Comparison of ENCODE assay signal across 21 cellular contexts in genomic region chr4:62881210-62881609, GRCh38.
DNase-seq lines count a peak whose midpoint lies in the region; ATAC-seq and TF ChIP-seq lines count a peak whose summit lies in the region.
"Had no signal": no experiment of that assay in that cellular context is flagged by ENCODE, and none has a peak within 500 bp of the region (broad histone marks: within the 10 kb centered on the region; RNA-seq: fewer than 3 reads in every experiment).

No MANE protein-coding gene starts in this region.

- no peaks in the 10 kb centered on the region for H3K27me3 Mint-ChIP-seq in MCF 10A (ENCODE audit: insufficient read depth, unreplicated experiment)
- H3K27me3 Mint-ChIP-seq in activated CD4-positive, alpha-beta T cell treated with anti-CD3 and anti-CD28 coated beads, Interleukin-2, amount 10 ng/mL, durations not matched to agents 24 days and 14 days: no peaks in the 10 kb centered on the region
- H3K27me3 Mint-ChIP-seq: B cell; CD4-positive, alpha-beta T cell had no signal

- H3K9me2 ChIP-seq in PC-3 (replicated peaks; ENCODE audit: low read length): no peaks in the 10 kb centered on the region; the same call in 1 of the 2 replicates

- H3K27me3 ChIP-seq in mammary epithelial cell (ENCODE audit: insufficient read depth, low read length): no peaks in the 10 kb centered on the region
- no peaks in the 10 kb centered on the region for H3K27me3 ChIP-seq in PC-3 (ENCODE audit: low read length)
- H3K27me3 ChIP-seq: BLaER1 treated with 17β-estradiol and CSF1 and Interleukin-3, amounts not matched to agents 10 nM and 100 nM had no signal

- in situ Hi-C loops in mammary epithelial cell (cut with MboI; ENCODE audit: low sequenced_read_pairs in 2 of 2): no loop called here

- H3K79me2 ChIP-seq in mammary epithelial cell (ENCODE audit: insufficient read depth, low read length): no peaks in the 10 kb centered on the region
- no peaks in the 10 kb centered on the region for H3K79me2 ChIP-seq in PC-3 (ENCODE audit: low read length)

- H3F3A ChIP-seq in PC-3 (ENCODE audit: low read length, unreplicated experiment): no peaks in the 10 kb centered on the region

- H3K9me3 Mint-ChIP-seq in MCF 10A (ENCODE audit: unreplicated experiment): peaks cover 7% of the 10 kb centered on the region
- peaks cover 7% of the 10 kb centered on the region for H3K9me3 Mint-ChIP-seq in activated CD4-positive, alpha-beta T cell treated with anti-CD3 and anti-CD28 coated beads, Interleukin-2, amount 10 ng/mL, durations not matched to agents 24 days and 14 days

- BruUV-seq in MCF 10A (replicated peaks; lab: Mats Ljungman, UMichigan): no TSS peak
- no TSS peak for BruUV-seq in mammary epithelial cell (replicated peaks; lab: Mats Ljungman, UMichigan)
- BruUV-seq in PC-3 (replicated peaks; lab: Mats Ljungman, UMichigan): no TSS peak

- H3K4me1 Mint-ChIP-seq in MCF 10A (ENCODE audit: insufficient read depth, unreplicated experiment): peaks cover 16% of the 10 kb centered on the region
- H3K4me1 Mint-ChIP-seq in activated CD4-positive, alpha-beta T cell treated with anti-CD3 and anti-CD28 coated beads, Interleukin-2, amount 10 ng/mL, durations not matched to agents 24 days and 14 days: no peaks in the 10 kb centered on the region
- H3K4me1 Mint-ChIP-seq: B cell had no signal

- H3K9ac ChIP-seq in mammary epithelial cell (ENCODE audit: insufficient read depth, low read length) (no peak overlapping the region), PC-3 (ENCODE audit: low read length) (peak overlapping the region; percentile 75)
- H3K9ac ChIP-seq: BLaER1 treated with 17β-estradiol and CSF1 and Interleukin-3, amounts not matched to agents 10 nM and 100 nM had no signal

- WGBS in mammary epithelial cell (ENCODE audit: low coverage, missing lambda C conversion rate): 65% methylated on average over 2 of the region's 2 CpGs

- intact Hi-C loops in MCF 10A (cut with micrococcal nuclease) (no loop called here), mammary epithelial cell (cut with micrococcal nuclease) (no loop called here), PC-3 (cut with micrococcal nuclease) (loop anchor here (1.0 to 5.0 kb wide), 4 partner anchors 10 to 334 kb away; no protein-coding TSS in a partner anchor)
- intact Hi-C loops in activated CD4-positive, alpha-beta T cell treated with anti-CD3 and anti-CD28 coated beads, Interleukin-2, amount 10 ng/mL, durations not matched to agents 24 days and 14 days (cut with micrococcal nuclease): no loop called here

- H3K4me3 Mint-ChIP-seq in MCF 10A (ENCODE audit: unreplicated experiment): no peak overlapping the region
- no peak overlapping the region for H3K4me3 Mint-ChIP-seq in activated CD4-positive, alpha-beta T cell treated with anti-CD3 and anti-CD28 coated beads, Interleukin-2, amount 10 ng/mL, durations not matched to agents 24 days and 14 days
- H3K4me3 Mint-ChIP-seq: B cell; CD4-positive, alpha-beta T cell; CD8-positive, alpha-beta T cell had no signal

- H3K4me3 ChIP-seq in mammary epithelial cell (replicated peaks in 1 of 3; ENCODE audit: insufficient read depth in 1 of 3, low read depth in 2 of 3, low read length in 3 of 3) (no peak overlapping the region), PC-3 (ENCODE audit: low read length) (peak overlapping the region; percentile 33)
- H3K4me3 ChIP-seq: A549; BLaER1 treated with 17β-estradiol and CSF1 and Interleukin-3, amounts not matched to agents 10 nM and 100 nM; GM12878 had no signal

- H3K4me1 ChIP-seq in mammary epithelial cell (ENCODE audit: insufficient read depth, low read length): no peaks in the 10 kb centered on the region
- peaks cover 25% of the 10 kb centered on the region for H3K4me1 ChIP-seq in PC-3 (ENCODE audit: insufficient read depth, low read length)
- H3K4me1 ChIP-seq: A549; BLaER1 treated with 17β-estradiol and CSF1 and Interleukin-3, amounts not matched to agents 10 nM and 100 nM; Caco-2 had no signal

- peaks cover 4% of the 10 kb centered on the region for H3K9me3 ChIP-seq in mammary epithelial cell (replicated peaks; ENCODE audit: insufficient read depth, low read length)
- no peaks in the 10 kb centered on the region for H3K9me3 ChIP-seq in PC-3 (ENCODE audit: low read length)
- H3K9me3 ChIP-seq: A549; BLaER1 treated with 17β-estradiol and CSF1 and Interleukin-3, amounts not matched to agents 10 nM and 100 nM; Caco-2 had no signal

- ATAC-seq in PC-3: peak; percentile 70
- no peak for ATAC-seq in HG02885 (IDR thresholded peaks at IDR 0.05; ENCODE audit: poor library complexity, unreplicated experiment)
- ATAC-seq: A549; CD8-positive, alpha-beta T cell had no signal

- CTCF ChIA-PET in MCF 10A (lab: Yijun Ruan, JAX) (no interaction called here), mammary epithelial cell (lab: Charles Lee; ENCODE audit: low non-redundant PET) (no interaction called here), PC-3 (lab: Charles Lee) (no interaction called here)

- no peaks in the 10 kb centered on the region for H4K20me1 ChIP-seq in mammary epithelial cell (ENCODE audit: insufficient read depth, low read length)
- no peaks in the 10 kb centered on the region for H4K20me1 ChIP-seq in PC-3 (ENCODE audit: low read length)
- H4K20me1 ChIP-seq: BLaER1 treated with 17β-estradiol and CSF1 and Interleukin-3, amounts not matched to agents 10 nM and 100 nM had no signal

- no peaks in the 10 kb centered on the region for H3K36me3 Mint-ChIP-seq in MCF 10A (ENCODE audit: insufficient read depth, unreplicated experiment)
- no peaks in the 10 kb centered on the region for H3K36me3 Mint-ChIP-seq in activated CD4-positive, alpha-beta T cell treated with anti-CD3 and anti-CD28 coated beads, Interleukin-2, amount 10 ng/mL, durations not matched to agents 24 days and 14 days (ENCODE audit: low read depth)
- H3K36me3 Mint-ChIP-seq: CD8-positive, alpha-beta T cell had no signal

- POLR2A ChIA-PET in MCF 10A (lab: Yijun Ruan, JAX) (no interaction called here), PC-3 (lab: Charles Lee; ENCODE audit: unreplicated experiment) (no interaction called here)

- H2AFZ ChIP-seq in mammary epithelial cell (ENCODE audit: low read depth, low read length) (no peak overlapping the region), PC-3 (ENCODE audit: low read length) (peak overlapping the region; percentile 27; the same call in 1 of the 2 replicates)

- no peak overlapping the region for H3K4me2 ChIP-seq in mammary epithelial cell (ENCODE audit: insufficient read depth, low read depth, low read length)
- peak overlapping the region; percentile 76 for H3K4me2 ChIP-seq in PC-3 (ENCODE audit: low read length)
- H3K4me2 ChIP-seq: A549; BLaER1 treated with 17β-estradiol and CSF1 and Interleukin-3, amounts not matched to agents 10 nM and 100 nM had no signal

- H3K27ac ChIP-seq in mammary epithelial cell (ENCODE audit: insufficient read depth, low read depth, low read length): no peak overlapping the region
- H3K27ac ChIP-seq in PC-3 (ENCODE audit: low read length): peak overlapping the region; percentile 95
- H3K27ac ChIP-seq: 22Rv1, A549, C4-2B had no signal

- no peak overlapping the region for H3K27ac Mint-ChIP-seq in MCF 10A (ENCODE audit: low read depth, unreplicated experiment)
- H3K27ac Mint-ChIP-seq in activated CD4-positive, alpha-beta T cell treated with anti-CD3 and anti-CD28 coated beads, Interleukin-2, amount 10 ng/mL, durations not matched to agents 24 days and 14 days: no peak overlapping the region
- H3K27ac Mint-ChIP-seq: B cell; CD4-positive, alpha-beta T cell; CD8-positive, alpha-beta T cell had no signal

- peak; percentile 29 for DNase-seq in MCF 10A (ENCODE audit: unreplicated experiment)
- DNase-seq in mammary epithelial cell: no peak
- peak; percentile 27 for DNase-seq in HT1080 (ENCODE audit: low read depth)
- peak; percentile 63 for DNase-seq in PC-3
- DNase-seq in foreskin melanocyte: peak; percentile 77
- no peak for DNase-seq in activated CD4-positive, alpha-beta T cell treated with anti-CD3 and anti-CD28 coated beads, Interleukin-2, amount 10 ng/mL, durations not matched to agents 24 days and 14 days
- DNase-seq in KG1 (lab: John Stamatoyannopoulos, UW): no peak
- DNase-seq: AML-193; Caco-2; Calu3; CD4-positive, alpha-beta T cell; CD8-positive, alpha-beta T cell; DMS79 treated with DMSO at 0.1 percent for 48 hours; GDM1 had no signal

- H3K36me3 ChIP-seq in mammary epithelial cell (ENCODE audit: insufficient read depth, low read length) (no peaks in the 10 kb centered on the region), PC-3 (ENCODE audit: low read depth, low read length) (no peaks in the 10 kb centered on the region)
- H3K36me3 ChIP-seq: BLaER1 treated with 17β-estradiol and CSF1 and Interleukin-3, amounts not matched to agents 10 nM and 100 nM had no signal

- TF ChIP-seq CTCF in MCF 10A (IDR thresholded peaks at IDR 0.05; ENCODE audit: unreplicated experiment) (no peak), mammary epithelial cell (conservative IDR thresholded peaks at IDR 0.05 in 1 of 2, IDR thresholded peaks at IDR 0.05 in 1 of 2; ENCODE audit: extremely low read depth in 1 of 2, insufficient read depth in 1 of 2, low read depth in 1 of 2, low read length in 2 of 2) (no peak), PC-3 (conservative IDR thresholded peaks at IDR 0.05; ENCODE audit: low read depth, low read length) (no peak)

- dilution Hi-C loops in mammary epithelial cell (cut with HindIII; ENCODE audit: low sequenced_read_pairs): no loop called here

Comparison
In these comparisons a context has a peak if more than half of its experiments do, and no peak if none do; other contexts are left out.
1. DNase-seq: peak in MCF 10A (single experiment), HT1080 (single experiment), PC-3 (single experiment) and foreskin melanocyte (single experiment); none in mammary epithelial cell (single experiment), activated CD4-positive, alpha-beta T cell treated with anti-CD3 and anti-CD28 coated beads, Interleukin-2, amount 10 ng/mL, durations not matched to agents 24 days and 14 days (single experiment) and KG1 (single experiment).